8 cellular contexts compared by ENCODE assay signal in the genomic region with DNA sequence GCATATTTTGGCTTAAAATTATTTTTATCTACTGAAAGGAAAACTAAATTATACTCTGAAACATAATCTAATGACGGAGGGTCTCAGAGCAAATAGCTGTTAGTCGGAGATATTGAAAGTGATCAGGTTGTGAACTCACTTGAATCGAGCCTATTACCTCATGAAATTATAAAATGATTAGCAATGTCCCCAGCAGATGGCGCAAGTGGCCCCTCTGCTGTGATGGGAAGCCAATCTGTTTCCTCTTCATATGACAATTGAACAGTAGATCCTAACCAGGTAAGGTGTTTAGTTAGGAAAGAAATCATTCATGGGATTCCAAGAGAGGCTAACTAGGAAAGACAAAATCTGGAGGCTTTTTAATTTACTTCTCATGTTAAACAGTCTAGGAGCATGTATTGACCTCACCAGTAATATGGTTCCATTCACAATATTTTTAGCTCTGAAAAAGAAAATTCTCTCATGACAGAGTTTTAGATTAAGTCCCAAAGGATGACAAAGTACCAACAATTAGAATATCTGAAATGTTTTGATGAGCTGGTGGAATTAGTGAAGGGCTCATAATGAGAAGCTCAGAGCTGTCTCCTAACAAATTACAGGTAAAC. TPM values are rescaled to one million over a fixed set of nuclear protein-coding genes. Genes with fewer than 3 reads are reported as not detected.
DNase-seq lines count a peak whose midpoint lies in the region; ATAC-seq and TF ChIP-seq lines count a peak whose summit lies in the region.

No MANE protein-coding gene starts in this region.

- peak; percentile 87 for TF ChIP-seq RAD21 in HCT116 (IDR thresholded peaks at IDR 0.05; ENCODE audit: low read depth)

- intact Hi-C loops in CD4-positive, alpha-beta memory T cell (cut with micrococcal nuclease), result loop anchor here (1.0 to 5.0 kb wide), 6 partner anchors 30 to 281 kb away; partner anchors contain the start of genes IMPA2 and MPPE1
- intact Hi-C loops in HCT116 (cut with micrococcal nuclease), result loop anchor here (1.0 kb wide), 2 partner anchors 57 to 101 kb away; no protein-coding TSS in a partner anchor

- no peaks in the 10 kb centered on the region for H3K9me2 ChIP-seq in HCT116 (ENCODE audit: insufficient read depth)

- no peak overlapping the region for H3K4me3 Mint-ChIP-seq in CD4-positive, alpha-beta memory T cell

- H3K36me3 ChIP-seq in CD4-positive, alpha-beta memory T cell (ENCODE audit: insufficient read depth, low read length), result no peaks in the 10 kb centered on the region
- no peaks in the 10 kb centered on the region for H3K36me3 ChIP-seq in HCT116 (ENCODE audit: control insufficient read depth in 1 of 2, insufficient read depth in 2 of 2, low read length in 2 of 2)

- peak; percentile 73 for ATAC-seq in HCT116
- ATAC-seq in HG02852 (IDR thresholded peaks at IDR 0.05; ENCODE audit: unreplicated experiment), result no peak

- no peaks in the 10 kb centered on the region for H4K20me1 ChIP-seq in HCT116 (ENCODE audit: insufficient read depth)

- BruUV-seq in HCT116 (replicated peaks; lab: Mats Ljungman, UMichigan), result no TSS peak

- no peaks in the 10 kb centered on the region for H3K9me3 ChIP-seq in CD4-positive, alpha-beta memory T cell (ENCODE audit: control insufficient read depth in 1 of 2, low read length in 2 of 2)
- no peaks in the 10 kb centered on the region for H3K9me3 ChIP-seq in HCT116 (ENCODE audit: control insufficient read depth in 1 of 2, insufficient read depth in 1 of 2, low read depth in 1 of 2, low read length in 2 of 2)

- peak; percentile 53 to 72 (median 65) for DNase-seq in CD4-positive, alpha-beta memory T cell
- DNase-seq in HCT116 (ENCODE audit: low read depth, low spot score) (peak; percentile 54), NCI-H446 (lab: John Stamatoyannopoulos, UW) (peak; percentile 47 to 69), kidney tubule cell (ENCODE audit: low spot score) (peak; percentile 75)
- DNase-seq in activated CD4-positive, CD25-positive, alpha-beta regulatory T cell treated with anti-CD3 and anti-CD28 coated beads, Interleukin-2, amount 50 U/mL, for 72 hours, result peak; percentile 75
- peak; percentile 60 for DNase-seq in central memory CD4-positive, alpha-beta T cell
- DNase-seq in stimulated activated CD4-positive, alpha-beta T cell treated with anti-CD3 and anti-CD28 coated beads, Interleukin-2, amount 100 ng/mL, for 48 hours, result peak; percentile 72 to 80

- peaks cover 0 to 5% (median 0%) of the 10 kb centered on the region in 4 donors for H3K4me1 Mint-ChIP-seq in CD4-positive, alpha-beta memory T cell

- no peaks in the 10 kb centered on the region for H3K79me2 ChIP-seq in HCT116 (ENCODE audit: insufficient read depth, low read length)

- H3K36me3 Mint-ChIP-seq in CD4-positive, alpha-beta memory T cell, result no peaks in the 10 kb centered on the region

- H2AFZ ChIP-seq in HCT116 (ENCODE audit: low read depth, low read length, poor library complexity, severe bottlenecking), result no peak overlapping the region

- RAD21 ChIA-PET in HCT116 (lab: Charles Lee; ENCODE audit: low non-redundant PET in 1 of 2, low total read pairs in 2 of 2, uncharacterized antibody in 2 of 2, unreplicated experiment in 2 of 2), result interaction anchor here (1.1 to 2.7 kb wide), 4 partner anchors 57 to 101 kb away, joined by 6 to 25 read pairs (median 18); no protein-coding TSS in a partner anchor

- no peaks in the 10 kb centered on the region for H3K4me1 ChIP-seq in CD4-positive, alpha-beta memory T cell (ENCODE audit: insufficient read depth, low read length)
- H3K4me1 ChIP-seq in HCT116 (ENCODE audit: control insufficient read depth in 1 of 2, insufficient read depth in 2 of 2, low read length in 2 of 2), result peaks cover 5 to 8% of the 10 kb centered on the region in 2 experiments

- H3K27me3 Mint-ChIP-seq in CD4-positive, alpha-beta memory T cell, result no peaks in the 10 kb centered on the region

- POLR2A ChIA-PET in CD4-positive, alpha-beta memory T cell (lab: Charles Lee; ENCODE audit: partially characterized antibody), result interaction anchor here (0.6 to 2.0 kb wide), 6 partner anchors 9 to 583 kb away, joined by 4 to 10 read pairs (median 5); no protein-coding TSS in a partner anchor
- POLR2A ChIA-PET in HCT116 (lab: Charles Lee), result interaction anchor here (0.8 to 1.9 kb wide), 5 partner anchors 43 to 101 kb away, joined by 3 to 14 read pairs (median 3); partner anchors contain the start of gene IMPA2

- CTCF ChIA-PET in CD4-positive, alpha-beta memory T cell (lab: Charles Lee; ENCODE audit: partially characterized antibody), result interaction anchor here (0.6 to 19.3 kb wide), 33 partner anchors 7 to 298 kb away, joined by 3 to 665 read pairs (median 5); partner anchors contain the start of gene IMPA2
- CTCF ChIA-PET in HCT116 (lab: Charles Lee), result interaction anchor here (0.5 to 3.3 kb wide), 21 partner anchors 9 to 282 kb away, joined by 3 to 162 read pairs (median 4); partner anchors contain the start of gene IMPA2

- no peaks in the 10 kb centered on the region for H3K27me3 ChIP-seq in CD4-positive, alpha-beta memory T cell (ENCODE audit: insufficient read depth, low read length)
- no peaks in the 10 kb centered on the region for H3K27me3 ChIP-seq in HCT116 (ENCODE audit: insufficient read depth, low read length)

- TF ChIP-seq CTCF in HCT116 (IDR thresholded peaks at IDR 0.05 in 2 of 3, conservative IDR thresholded peaks at IDR 0.05 in 1 of 3; ENCODE audit: borderline replicate concordance in 1 of 3, insufficient read depth in 1 of 3, low read depth in 2 of 3, low read length in 2 of 3), result peak; percentile 65 to 88 (median 87)

- TF ChIP-seq POLR2A in HCT116 (IDR thresholded peaks at IDR 0.05; ENCODE audit: borderline replicate concordance, extremely low read depth, insufficient read depth, insufficient read length), result no peak

- H3K9ac ChIP-seq in HCT116 (ENCODE audit: low read length), result no peak overlapping the region

- H3K9me3 Mint-ChIP-seq in CD4-positive, alpha-beta memory T cell, result no peaks in the 10 kb centered on the region

- H3K27ac Mint-ChIP-seq in CD4-positive, alpha-beta memory T cell, result peak overlapping the region in 1 of 7 donors; percentile 6

- no peak overlapping the region for H3K4me3 ChIP-seq in CD4-positive, alpha-beta memory T cell (ENCODE audit: low read length in 2 of 2)
- no peak overlapping the region for H3K4me3 ChIP-seq in HCT116 (replicated peaks in 1 of 2; ENCODE audit: low read depth in 1 of 2, low read length in 2 of 2)

- H3K4me2 ChIP-seq in HCT116 (ENCODE audit: low read length), result peak overlapping the region; percentile 18

- H3K27ac ChIP-seq in CD4-positive, alpha-beta memory T cell (ENCODE audit: low read depth, low read length), result no peak overlapping the region
- no peak overlapping the region for H3K27ac ChIP-seq in HCT116 (ENCODE audit: low read depth, low read length)

TF ChIP-seq in HCT116, 20 proteins besides CTCF, POLR2A, EP300 and RAD21:
- TF ChIP-seq, protein P1, sequence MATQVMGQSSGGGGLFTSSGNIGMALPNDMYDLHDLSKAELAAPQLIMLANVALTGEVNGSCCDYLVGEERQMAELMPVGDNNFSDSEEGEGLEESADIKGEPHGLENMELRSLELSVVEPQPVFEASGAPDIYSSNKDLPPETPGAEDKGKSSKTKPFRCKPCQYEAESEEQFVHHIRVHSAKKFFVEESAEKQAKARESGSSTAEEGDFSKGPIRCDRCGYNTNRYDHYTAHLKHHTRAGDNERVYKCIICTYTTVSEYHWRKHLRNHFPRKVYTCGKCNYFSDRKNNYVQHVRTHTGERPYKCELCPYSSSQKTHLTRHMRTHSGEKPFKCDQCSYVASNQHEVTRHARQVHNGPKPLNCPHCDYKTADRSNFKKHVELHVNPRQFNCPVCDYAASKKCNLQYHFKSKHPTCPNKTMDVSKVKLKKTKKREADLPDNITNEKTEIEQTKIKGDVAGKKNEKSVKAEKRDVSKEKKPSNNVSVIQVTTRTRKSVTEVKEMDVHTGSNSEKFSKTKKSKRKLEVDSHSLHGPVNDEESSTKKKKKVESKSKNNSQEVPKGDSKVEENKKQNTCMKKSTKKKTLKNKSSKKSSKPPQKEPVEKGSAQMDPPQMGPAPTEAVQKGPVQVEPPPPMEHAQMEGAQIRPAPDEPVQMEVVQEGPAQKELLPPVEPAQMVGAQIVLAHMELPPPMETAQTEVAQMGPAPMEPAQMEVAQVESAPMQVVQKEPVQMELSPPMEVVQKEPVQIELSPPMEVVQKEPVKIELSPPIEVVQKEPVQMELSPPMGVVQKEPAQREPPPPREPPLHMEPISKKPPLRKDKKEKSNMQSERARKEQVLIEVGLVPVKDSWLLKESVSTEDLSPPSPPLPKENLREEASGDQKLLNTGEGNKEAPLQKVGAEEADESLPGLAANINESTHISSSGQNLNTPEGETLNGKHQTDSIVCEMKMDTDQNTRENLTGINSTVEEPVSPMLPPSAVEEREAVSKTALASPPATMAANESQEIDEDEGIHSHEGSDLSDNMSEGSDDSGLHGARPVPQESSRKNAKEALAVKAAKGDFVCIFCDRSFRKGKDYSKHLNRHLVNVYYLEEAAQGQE (IDR thresholded peaks at IDR 0.05; ENCODE audit: low read depth), result no peak
- no peak for TF ChIP-seq FOSL1 (IDR thresholded peaks at IDR 0.05; ENCODE audit: low read depth)
- no peak for TF ChIP-seq EZH2phosphoT487 (IDR thresholded peaks at IDR 0.05; ENCODE audit: borderline replicate concordance)
- no peak for TF ChIP-seq TCF7L2 (IDR thresholded peaks at IDR 0.05; ENCODE audit: borderline replicate concordance, extremely low read depth, insufficient read depth, insufficient read length)
- no peak for TF ChIP-seq ZFX (IDR thresholded peaks at IDR 0.05)
- TF ChIP-seq SP1 (IDR thresholded peaks at IDR 0.05; ENCODE audit: low read depth), result no peak

RNA-seq across cellular contexts. Expression of gene MPPE1, which starts 29.9 kb away (rescaled TPM):
- 10 to 100 TPM; 75.3 to 79.7 TPM for total RNA-seq in CD4-positive, alpha-beta memory T cell
- 10 to 100 TPM; 28.5 to 43.9 TPM for polyA plus RNA-seq in CD4-positive, alpha-beta memory T cell
- total RNA-seq in HCT116 (2021; ENCODE audit: unreplicated experiment), result 21.4 TPM
- 12.1 and 12.4 TPM in 2 replicates for polyA plus RNA-seq in HCT116 (2012)

RNA-seq across cellular contexts. Expression of gene IMPA2, which starts 43.3 kb away (rescaled TPM):
- total RNA-seq in CD4-positive, alpha-beta memory T cell, result 1 to 10 TPM; 6.4 to 6.6 TPM
- 1 to 10 TPM; 4.9 to 9.8 TPM for polyA plus RNA-seq in CD4-positive, alpha-beta memory T cell
- 32.5 TPM for total RNA-seq in HCT116 (2021; ENCODE audit: unreplicated experiment)
- polyA plus RNA-seq in HCT116 (2012), result 22.4 and 24.8 TPM in 2 replicates
